1 cellular context compared by ENCODE assay signal in the genomic region with DNA sequence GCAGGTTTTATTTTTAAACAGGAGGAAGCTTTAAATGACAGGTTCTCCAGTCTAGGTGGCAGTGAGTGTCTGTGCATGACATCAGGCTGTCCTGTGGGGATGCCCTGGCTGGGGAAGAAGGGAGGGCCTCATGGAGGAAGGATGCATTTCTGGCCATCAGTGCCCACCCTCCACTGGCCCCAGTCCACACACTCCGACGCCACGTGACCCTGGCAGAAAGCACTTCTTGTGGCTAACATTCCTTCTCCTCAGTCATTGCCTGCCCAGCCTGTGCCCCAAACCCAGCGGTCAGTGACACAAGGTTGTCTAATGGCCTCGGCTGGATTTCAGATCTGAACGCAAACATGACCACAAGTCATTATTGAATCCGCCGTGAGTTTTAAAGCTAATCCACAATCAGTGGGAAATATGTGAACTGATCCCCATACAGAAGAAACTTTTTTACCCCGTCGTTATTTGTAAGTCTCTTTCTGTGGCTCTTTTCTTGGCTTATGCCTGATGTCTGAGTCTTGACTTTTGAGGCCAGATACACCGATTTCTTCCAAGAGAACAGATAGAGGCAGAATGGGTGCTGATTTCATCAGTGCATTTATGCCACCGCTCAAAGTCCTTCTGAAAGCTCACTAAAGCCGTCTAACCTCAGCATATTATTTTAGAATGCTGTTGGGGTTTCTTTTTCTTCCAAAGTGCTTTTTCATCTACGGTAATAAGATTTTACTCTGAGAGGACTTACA.
TF ChIP-seq lines count a peak whose summit lies in the region.

No MANE protein-coding gene starts in this region.

TF ChIP-seq in endothelial cell of umbilical vein, 7 proteins besides CTCF, POLR2A, EP300 and RAD21:
- TF ChIP-seq EZH2 (IDR thresholded peaks at IDR 0.05; ENCODE audit: borderline replicate concordance, low read depth, low read length, severe bottlenecking): no peak
- TF ChIP-seq POLR2AphosphoS5 (IDR thresholded peaks at IDR 0.05; ENCODE audit: insufficient read depth, low read depth, low read length): no peak
- TF ChIP-seq JUN (IDR thresholded peaks at IDR 0.05; ENCODE audit: borderline replicate concordance, insufficient read depth, insufficient read length, low read depth): no peak
- TF ChIP-seq FOS (IDR thresholded peaks at IDR 0.05; ENCODE audit: borderline replicate concordance, insufficient read depth, low read length): no peak
- TF ChIP-seq, protein P1, sequence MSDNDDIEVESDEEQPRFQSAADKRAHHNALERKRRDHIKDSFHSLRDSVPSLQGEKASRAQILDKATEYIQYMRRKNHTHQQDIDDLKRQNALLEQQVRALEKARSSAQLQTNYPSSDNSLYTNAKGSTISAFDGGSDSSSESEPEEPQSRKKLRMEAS (IDR thresholded peaks at IDR 0.05; ENCODE audit: insufficient read depth, insufficient read length): no peak
- no peak for TF ChIP-seq MYC (IDR thresholded peaks at IDR 0.05; ENCODE audit: low read depth, low read length)
